1 cellular context compared by ENCODE assay signal in genomic region chr9:132773764-132774339, GRCh38.
TF ChIP-seq lines count a peak whose summit lies in the region.

No MANE protein-coding gene starts in this region.

TF ChIP-seq in K562, 482 proteins besides CTCF, POLR2A, EP300 and RAD21 (continued from another document):
- TF ChIP-seq DEAF1 (CRISPR knock-in tag; IDR thresholded peaks at IDR 0.05) (no peak), ZNF280B (CRISPR knock-in tag; IDR thresholded peaks at IDR 0.05) (no peak), JUND (IDR thresholded peaks at IDR 0.05; ENCODE audit: borderline replicate concordance, low read depth, low read length) (no peak), JUND (tag; IDR thresholded peaks at IDR 0.05; ENCODE audit: borderline replicate concordance, low read depth, low read length) (no peak), JUN (IDR thresholded peaks at IDR 0.05; ENCODE audit: borderline replicate concordance, low read depth, low read length) (no peak), JUN (CRISPR knock-in tag; IDR thresholded peaks at IDR 0.05; ENCODE audit: borderline replicate concordance) (no peak), CREM (IDR thresholded peaks at IDR 0.05; ENCODE audit: low read depth) (no peak), SPI1 (IDR thresholded peaks at IDR 0.05; ENCODE audit: borderline replicate concordance, low read depth, low read length) (peak; percentile 74)
